23 cellular contexts compared by ENCODE assay signal in genomic region chr1:33049381-33049780, GRCh38. TPM values are rescaled to one million over a fixed set of nuclear protein-coding genes. Genes with fewer than 3 reads are reported as not detected.
DNase-seq lines count a peak whose midpoint lies in the region; ATAC-seq and TF ChIP-seq lines count a peak whose summit lies in the region.
"Had no signal": no experiment of that assay in that cellular context is flagged by ENCODE, and none has a peak within 500 bp of the region (broad histone marks: within the 10 kb centered on the region; RNA-seq: fewer than 3 reads in every experiment).

No MANE protein-coding gene starts in this region.

- H3K27me3 ChIP-seq in HL-60 (ENCODE audit: insufficient read depth, poor library complexity, severe bottlenecking) (no peaks in the 10 kb centered on the region), breast epithelium (no peaks in the 10 kb centered on the region)
- H3K27me3 ChIP-seq: esophagus squamous epithelium, gastroesophageal sphincter, right atrium auricular region, suprapubic skin, uterus had no signal

- no peaks in the 10 kb centered on the region for H3K4me1 ChIP-seq in breast epithelium
- H3K4me1 ChIP-seq: right atrium auricular region, uterus had no signal

- intact Hi-C loops in breast epithelium (cut with DNase I; ENCODE audit: low total_unique reads) = no loop called here

- H3K9me3 ChIP-seq in breast epithelium = no peaks in the 10 kb centered on the region
- H3K9me3 ChIP-seq: esophagus squamous epithelium, gastroesophageal sphincter, right atrium auricular region, suprapubic skin, uterus had no signal

- 0 out of 2 replicates have a peak overlapping the region, but pooled peaks have one; percentile 13 for H3K27ac ChIP-seq in HL-60 (replicated peaks)
- peak overlapping the region; percentile 94 for H3K27ac ChIP-seq in RWPE1
- H3K27ac ChIP-seq in breast epithelium = peak overlapping the region; percentile 25 to 51
- H3K27ac ChIP-seq: C4-2B, esophagus squamous epithelium, gastroesophageal sphincter, right atrium auricular region, suprapubic skin had no signal

- no peaks in the 10 kb centered on the region for H3K36me3 ChIP-seq in breast epithelium
- H3K36me3 ChIP-seq: esophagus squamous epithelium, gastroesophageal sphincter, right atrium auricular region, suprapubic skin, uterus had no signal

- peak; percentile 54 for DNase-seq in A172 (ENCODE audit: low spot score)
- peak in 1 of 2 experiments; percentile 54 for DNase-seq in HL-60 (ENCODE audit: low read depth in 1 of 2, low spot score in 1 of 2)
- DNase-seq in RWPE1 (ENCODE audit: low spot score) = no peak
- DNase-seq in breast epithelium (ENCODE audit: low spot score in 2 of 2) = peak in 1 of 2 donors; percentile 71
- DNase-seq in amniotic stem cell (lab: John Stamatoyannopoulos, UW) = no peak
- no peak for DNase-seq in hippocampal formation (lab: John Stamatoyannopoulos, UW)
- DNase-seq: activated CD4-positive, alpha-beta T cell treated with anti-CD3 and anti-CD28 coated beads, Interleukin-2, amount 50 U/mL, for 48 hours; activated gamma-delta T cell treated with Interleukin-2 at 50 U/mL for 16 hours; cerebellar nuclear complex; effector memory CD8-positive, alpha-beta T cell; esophagus squamous epithelium; naive B cell; NCI-H524 treated with DMSO at 0.1 percent for 48 hours; SHP77 treated with DMSO at 0.1 percent for 48 hours; stimulated activated CD4-positive, alpha-beta T cell treated with anti-CD3 and anti-CD28 coated beads, Interleukin-15, amount 100 ng/mL, for 24 hours; T-helper 17 cell; uterus had no signal

- POLR2A ChIA-PET in RWPE1 (lab: Yijun Ruan, JAX; ENCODE audit: low non-redundant PET) = no interaction called here

- CTCF ChIA-PET in RWPE1 (lab: Yijun Ruan, JAX) = interaction anchor here (1.0 kb wide), 1 partner anchor 116 kb away, joined by 4 read pairs; no protein-coding TSS in a partner anchor

- ATAC-seq in GM21786 (IDR thresholded peaks at IDR 0.05; ENCODE audit: unreplicated experiment) (no peak), GM18498 (IDR thresholded peaks at IDR 0.05; ENCODE audit: unreplicated experiment) (no peak)
- ATAC-seq: effector memory CD8-positive, alpha-beta T cell; T-helper 17 cell had no signal

- TF ChIP-seq POLR2A in breast epithelium (IDR thresholded peaks at IDR 0.05) = no peak

- no peak for TF ChIP-seq CTCF in HL-60 (IDR thresholded peaks at IDR 0.05; ENCODE audit: insufficient read depth, low read length)
- TF ChIP-seq CTCF in RWPE1 (conservative IDR thresholded peaks at IDR 0.05; ENCODE audit: low read depth) = no peak
- TF ChIP-seq CTCF in breast epithelium (IDR thresholded peaks at IDR 0.05) = no peak

- H3K4me3 ChIP-seq in HL-60 (replicated peaks; ENCODE audit: insufficient read depth, low read length) (no peak overlapping the region), breast epithelium (no peak overlapping the region)
- H3K4me3 ChIP-seq: esophagus squamous epithelium, gastroesophageal sphincter, right atrium auricular region, suprapubic skin, uterus had no signal

RNA-seq across cellular contexts. Expression of gene AK2, which starts 12.7 kb away (rescaled TPM):
- total RNA-seq in A172 (2014; rRNA removed; shearing (Covaris generic)) = 160 and 171 TPM in 2 replicates
- total RNA-seq in breast epithelium = 100 to 1,000 TPM; 124 to 483 (median 280) TPM

RNA-seq across cellular contexts. Expression of gene AZIN2, which starts 31.6 kb away (rescaled TPM):
- total RNA-seq in A172 (2014; rRNA removed; shearing (Covaris generic)) = 0.74 and 2.7 TPM in 2 replicates
- total RNA-seq in breast epithelium = 10 to 100 TPM in 1 of 3 donors, 1 to 10 TPM in 2; 1.9 to 11.8 (median 7.9) TPM

Comparison
In these comparisons a context has a peak if more than half of its experiments do, and no peak if none do; other contexts are left out.
1. H3K27ac ChIP-seq: peak in every context shown above with its lines; median percentile 94 in RWPE1; 38 in breast epithelium; 13 in HL-60.